8 cellular contexts compared by ENCODE assay signal in the genomic region with DNA sequence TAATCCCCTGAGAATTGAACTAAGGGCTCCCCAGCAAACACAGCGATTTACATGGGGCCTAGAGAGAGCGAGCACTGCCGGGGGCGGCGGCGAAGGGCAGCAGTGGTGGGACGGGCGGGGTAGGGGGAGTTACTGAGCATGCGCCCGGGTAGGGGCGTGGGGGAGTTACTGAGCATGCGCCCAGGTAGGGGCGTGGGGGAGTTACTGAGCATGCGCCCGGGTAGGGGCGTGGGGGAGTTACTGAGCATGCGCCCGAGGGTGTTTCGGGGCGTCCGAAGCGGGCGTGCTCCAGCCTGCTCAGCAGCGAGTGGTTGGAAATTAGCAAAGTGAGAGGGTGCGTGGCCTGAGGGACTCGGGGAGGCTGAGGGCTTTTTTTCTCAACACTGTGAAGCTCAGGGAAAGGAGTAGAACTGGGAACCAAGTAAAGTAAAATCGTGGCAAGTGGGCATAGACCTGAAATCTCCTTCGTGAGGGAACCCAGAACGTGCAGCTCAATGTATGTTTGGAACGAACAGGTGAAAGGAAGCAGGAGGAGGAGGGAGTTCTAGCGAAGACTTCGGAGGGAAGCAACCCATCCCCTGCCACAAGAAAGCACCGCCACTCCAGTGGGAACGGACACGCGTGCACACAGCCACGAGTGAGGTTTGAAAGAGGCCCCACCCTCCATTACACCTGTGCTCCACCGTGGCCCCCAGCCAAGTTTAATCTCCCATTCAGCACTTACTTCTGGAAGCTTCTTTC. TPM values are rescaled to one million over a fixed set of nuclear protein-coding genes. Genes with fewer than 3 reads are reported as not detected.
DNase-seq lines count a peak whose midpoint lies in the region; ATAC-seq and TF ChIP-seq lines count a peak whose summit lies in the region.

No MANE protein-coding gene starts in this region.

- DNase-seq in NCI-H2081 treated with DMSO at 0.1 percent for 48 hours (lab: John Stamatoyannopoulos, UW), result peak; percentile 17
- peak; percentile 80 for DNase-seq in UCSD-AML1 (lab: John Stamatoyannopoulos, UW; ENCODE audit: unreplicated experiment)
- peak; percentile 39 for DNase-seq in brain pericyte (ENCODE audit: low read depth, low spot score)

- H3K9me3 ChIP-seq in iPS-18a (ENCODE audit: control insufficient read depth, low read depth, low read length), result no peaks in the 10 kb centered on the region
- H3K9me3 ChIP-seq in skeletal muscle satellite cell (replicated peaks; ENCODE audit: low read length), result no peaks in the 10 kb centered on the region

- H3K9ac ChIP-seq in iPS-18a (ENCODE audit: low read length) (peak overlapping the region; percentile 62), skeletal muscle satellite cell (ENCODE audit: low read depth, low read length) (peak overlapping the region; percentile 80)

- peak overlapping the region; percentile 94 for H3K4me2 ChIP-seq in skeletal muscle satellite cell (ENCODE audit: low read length)

- H3K36me3 ChIP-seq in iPS-18a (ENCODE audit: control insufficient read depth, low read depth, low read length) (no peaks in the 10 kb centered on the region), skeletal muscle satellite cell (ENCODE audit: insufficient read depth, low read length) (no peaks in the 10 kb centered on the region)

- H3K4me3 ChIP-seq in iPS-18a (ENCODE audit: low read length), result peak overlapping the region; percentile 78
- peak overlapping the region; percentile 79 for H3K4me3 ChIP-seq in skeletal muscle satellite cell (ENCODE audit: low read length)

- H3K27me3 ChIP-seq in iPS-18a (ENCODE audit: control insufficient read depth, insufficient read depth, low read length), result peaks cover 7% of the 10 kb centered on the region
- no peaks in the 10 kb centered on the region for H3K27me3 ChIP-seq in skeletal muscle satellite cell (ENCODE audit: control insufficient read depth, insufficient read depth, low read length)

- H3K27ac ChIP-seq in 22Rv1, result peak overlapping the region; percentile 75
- no peak overlapping the region for H3K27ac ChIP-seq in iPS-18a (ENCODE audit: low read length)

- ATAC-seq in GM18519 (IDR thresholded peaks at IDR 0.05; ENCODE audit: low FRiP score, unreplicated experiment) (peak; percentile 83), HG03045 (IDR thresholded peaks at IDR 0.05; ENCODE audit: unreplicated experiment) (peak; percentile 93)

- TF ChIP-seq CTCF in 22Rv1 (IDR thresholded peaks at IDR 0.05), result no peak

- H3K4me1 ChIP-seq in iPS-18a (ENCODE audit: control insufficient read depth, low read depth, low read length) (peaks cover 10% of the 10 kb centered on the region), skeletal muscle satellite cell (ENCODE audit: control insufficient read depth, insufficient read depth, low read length) (peaks cover 11% of the 10 kb centered on the region)

RNA-seq across cellular contexts. Expression of gene KANK1, which starts 34.3 kb away (rescaled TPM):
- 14.2 and 22.3 TPM in 2 replicates for total RNA-seq in skeletal muscle satellite cell (2012; rRNA removed)

Comparison
In these comparisons a context has a peak if more than half of its experiments do, and no peak if none do; other contexts are left out.
1. DNase-seq: peak in every context shown above with its lines; median percentile 80 in UCSD-AML1; 39 in brain pericyte; 17 in NCI-H2081 treated with DMSO at 0.1 percent for 48 hours.